Comparison of ENCODE assay signal across 28 cellular contexts in genomic region chr1:14117700-14118099, GRCh38.
"Had no signal": no experiment of that assay in that cellular context is flagged by ENCODE, and none has a peak within 500 bp of the region (broad histone marks: within the 10 kb centered on the region; RNA-seq: fewer than 3 reads in every experiment).

No MANE protein-coding gene starts in this region.

- H3K4me1 Mint-ChIP-seq: activated CD4-positive, alpha-beta T cell treated with anti-CD3 and anti-CD28 coated beads for 36 hours; central memory CD8-positive, alpha-beta T cell; endodermal cell had no signal

- H3K27ac ChIP-seq: ascending aorta, breast epithelium, coronary artery, dorsolateral prefrontal cortex, esophagus squamous epithelium, gastroesophageal sphincter had no signal

- H3K4me1 ChIP-seq: ascending aorta, breast epithelium, gastroesophageal sphincter had no signal

- H3K36me3 ChIP-seq: ascending aorta, breast epithelium, esophagus squamous epithelium, gastroesophageal sphincter had no signal

- H3K4me3 ChIP-seq: ascending aorta, breast epithelium, coronary artery, dorsolateral prefrontal cortex, esophagus squamous epithelium, gastroesophageal sphincter had no signal

- ATAC-seq: activated CD4-positive, alpha-beta T cell treated with anti-CD3 and anti-CD28 coated beads for 36 hours; activated CD8-positive, alpha-beta memory T cell treated with anti-CD3 and anti-CD28 coated beads, Interleukin-2, amount 10 ng/mL, durations not matched to agents 7 days and 5 days; activated CD8-positive, alpha-beta T cell treated with anti-CD3 and anti-CD28 coated beads, Interleukin-2, amount 10 ng/mL, durations not matched to agents 7 days and 5 days; gastroesophageal sphincter had no signal

- H3K9me3 ChIP-seq: ascending aorta had no signal

- DNase-seq: activated CD4-positive, alpha-beta memory T cell treated with anti-CD3 and anti-CD28 coated beads for 36 hours; activated CD4-positive, alpha-beta T cell treated with anti-CD3 and anti-CD28 coated beads for 36 hours; activated CD4-positive, alpha-beta T cell treated with anti-CD3 and anti-CD28 coated beads, Interleukin-2, amount 10 ng/mL, durations not matched to agents 24 days and 14 days; activated CD4-positive, CD25-positive, alpha-beta regulatory T cell; activated CD4-positive, CD25-positive, alpha-beta regulatory T cell treated with anti-CD3 and anti-CD28 coated beads, Interleukin-2, amount 50 U/mL, for 72 hours; activated CD8-positive, alpha-beta memory T cell treated with anti-CD3 and anti-CD28 coated beads, Interleukin-2, amount 10 ng/mL, durations not matched to agents 7 days and 5 days; activated CD8-positive, alpha-beta memory T cell treated with anti-CD3 and anti-CD28 coated beads, Interleukin-2, amount 50 U/mL, for 4 hours; activated CD8-positive, alpha-beta T cell treated with anti-CD3 and anti-CD28 coated beads, Interleukin-2, amount 10 ng/mL, durations not matched to agents 7 days and 5 days; activated gamma-delta T cell; activated naive CD4-positive, alpha-beta T cell; activated naive CD4-positive, alpha-beta T cell treated with anti-CD3 and anti-CD28 coated beads, Interleukin-2, amount 10 ng/mL, durations not matched to agents 7 days and 5 days; activated naive CD8-positive, alpha-beta T cell treated with anti-CD3 and anti-CD28 coated beads, Interleukin-2, amount 10 ng/mL, durations not matched to agents 7 days and 5 days; activated T-cell treated with anti-CD3 and anti-CD28 coated beads, Interleukin-2, amount 50 U/mL, for 1 hour; activated T-cell treated with anti-CD3 and anti-CD28 coated beads, Interleukin-2, amount 50 U/mL, for 48 hours; dorsolateral prefrontal cortex; effector memory CD4-positive, alpha-beta T cell; endodermal cell; esophagus squamous epithelium; foreskin melanocyte; T-helper 2 cell had no signal

- H3K36me3 Mint-ChIP-seq: activated CD4-positive, alpha-beta memory T cell treated with anti-CD3 and anti-CD28 coated beads for 36 hours; activated CD8-positive, alpha-beta memory T cell treated with anti-CD3 and anti-CD28 coated beads, Interleukin-2, amount 10 ng/mL, durations not matched to agents 7 days and 5 days; activated naive CD4-positive, alpha-beta T cell treated with anti-CD3 and anti-CD28 coated beads, Interleukin-2, amount 10 ng/mL, durations not matched to agents 7 days and 5 days; activated naive CD8-positive, alpha-beta T cell treated with anti-CD3 and anti-CD28 coated beads, Interleukin-2, amount 10 ng/mL, durations not matched to agents 7 days and 5 days had no signal

- H3K4me3 Mint-ChIP-seq: activated CD4-positive, alpha-beta memory T cell treated with anti-CD3 and anti-CD28 coated beads for 36 hours; activated CD4-positive, alpha-beta T cell treated with anti-CD3 and anti-CD28 coated beads for 36 hours; activated CD4-positive, alpha-beta T cell treated with anti-CD3 and anti-CD28 coated beads, Interleukin-2, amount 10 ng/mL, durations not matched to agents 24 days and 14 days; activated CD8-positive, alpha-beta memory T cell treated with anti-CD3 and anti-CD28 coated beads, Interleukin-2, amount 10 ng/mL, durations not matched to agents 7 days and 5 days; activated CD8-positive, alpha-beta T cell treated with anti-CD3 and anti-CD28 coated beads, Interleukin-2, amount 10 ng/mL, durations not matched to agents 7 days and 5 days; activated naive CD4-positive, alpha-beta T cell treated with anti-CD3 and anti-CD28 coated beads, Interleukin-2, amount 10 ng/mL, durations not matched to agents 7 days and 5 days; activated naive CD8-positive, alpha-beta T cell treated with anti-CD3 and anti-CD28 coated beads, Interleukin-2, amount 10 ng/mL, durations not matched to agents 7 days and 5 days; brain; central memory CD8-positive, alpha-beta T cell; dendritic cell treated with granulocyte-macrophage colony-stimulating factor and Interleukin-4, amounts not matched to agents 40 ng/mL and 50 ng/mL, for 4 days; endodermal cell had no signal

- H3K9me3 Mint-ChIP-seq: activated CD4-positive, alpha-beta T cell treated with anti-CD3 and anti-CD28 coated beads, Interleukin-2, amount 10 ng/mL, durations not matched to agents 24 days and 14 days had no signal

- H3K27me3 ChIP-seq: ascending aorta, breast epithelium, dorsolateral prefrontal cortex, gastroesophageal sphincter had no signal

- H3K27me3 Mint-ChIP-seq: activated CD4-positive, alpha-beta T cell treated with anti-CD3 and anti-CD28 coated beads, Interleukin-2, amount 10 ng/mL, durations not matched to agents 24 days and 14 days; activated CD8-positive, alpha-beta memory T cell treated with anti-CD3 and anti-CD28 coated beads, Interleukin-2, amount 10 ng/mL, durations not matched to agents 7 days and 5 days had no signal

- H3K27ac Mint-ChIP-seq: activated CD4-positive, alpha-beta memory T cell treated with anti-CD3 and anti-CD28 coated beads for 36 hours; activated CD4-positive, alpha-beta T cell treated with anti-CD3 and anti-CD28 coated beads for 36 hours; activated CD4-positive, alpha-beta T cell treated with anti-CD3 and anti-CD28 coated beads, Interleukin-2, amount 10 ng/mL, durations not matched to agents 24 days and 14 days; activated CD8-positive, alpha-beta memory T cell treated with anti-CD3 and anti-CD28 coated beads, Interleukin-2, amount 10 ng/mL, durations not matched to agents 7 days and 5 days; activated CD8-positive, alpha-beta T cell treated with anti-CD3 and anti-CD28 coated beads, Interleukin-2, amount 10 ng/mL, durations not matched to agents 7 days and 5 days; activated naive CD4-positive, alpha-beta T cell treated with anti-CD3 and anti-CD28 coated beads, Interleukin-2, amount 10 ng/mL, durations not matched to agents 7 days and 5 days; activated naive CD4-positive, alpha-beta T cell treated with anti-CD3 and anti-CD28 coated beads, Interleukin-2, amount 50 U/mL, for 72 hours; activated naive CD8-positive, alpha-beta T cell treated with anti-CD3 and anti-CD28 coated beads, Interleukin-2, amount 10 ng/mL, durations not matched to agents 7 days and 5 days; brain; dendritic cell treated with granulocyte-macrophage colony-stimulating factor and Interleukin-4, amounts not matched to agents 40 ng/mL and 50 ng/mL, for 4 days; endodermal cell had no signal
